8 cellular contexts compared by ENCODE assay signal in genomic region chr3:103937094-103937493, GRCh38.
"Had no signal": no experiment of that assay in that cellular context is flagged by ENCODE, and none has a peak within 500 bp of the region (broad histone marks: within the 10 kb centered on the region; RNA-seq: fewer than 3 reads in every experiment).

No MANE protein-coding gene starts in this region.

- DNase-seq: H9, HCEC 1CT, KG1 had no signal

- H3K4me2 ChIP-seq: GM23338 had no signal

- H3K4me1 Mint-ChIP-seq: GM23338, H9, IgD-negative memory B cell had no signal

- H3K27ac Mint-ChIP-seq: GM23338, H9, IgD-negative memory B cell had no signal

- H3K4me3 Mint-ChIP-seq: GM23338, H9, IgD-negative memory B cell had no signal

- FAIRE-seq: H1, H54, HTR-8/SVneo had no signal

- H3K4me3 ChIP-seq: GM23338 had no signal

- H2AFZ ChIP-seq: GM23338 had no signal

- H3K27me3 Mint-ChIP-seq: IgD-negative memory B cell had no signal

- H3K36me3 Mint-ChIP-seq: IgD-negative memory B cell had no signal

- ATAC-seq: GM23338 had no signal
